16 cellular contexts compared by ENCODE assay signal in genomic region chr7:149558149-149558861, GRCh38.
DNase-seq lines count a peak whose midpoint lies in the region; ATAC-seq, FAIRE-seq and TF ChIP-seq lines count a peak whose summit lies in the region.
"Had no signal": no experiment of that assay in that cellular context is flagged by ENCODE, and none has a peak within 500 bp of the region (broad histone marks: within the 10 kb centered on the region; RNA-seq: fewer than 3 reads in every experiment).

No MANE protein-coding gene starts in this region.

- TF ChIP-seq POLR2A in H54 (IDR thresholded peaks at IDR 0.05; ENCODE audit: low read depth, low read length) (no peak), heart left ventricle (IDR thresholded peaks at IDR 0.05) (no peak)

- intact Hi-C loops in heart left ventricle (cut with DNase I) (no loop called here), posterior cingulate gyrus (cut with DNase I) (no loop called here)

- H3K4me1 Mint-ChIP-seq in activated T-helper 17 cell treated with anti-CD3 and anti-CD28 coated beads, Interleukin-2, amount 50 U/mL, for 72 hours: peaks cover 6% of the 10 kb centered on the region

- 88 to 94% (median 89%) methylated on average over 6 of the region's 6 CpGs for WGBS in heart left ventricle, 4 donors

- H3K36me3 ChIP-seq in heart left ventricle: peaks cover 0 to 44% (median 33%) of the 10 kb centered on the region in 9 donors

- no peak for TF ChIP-seq CTCF in heart left ventricle (IDR thresholded peaks at IDR 0.05)

- H3K4me1 ChIP-seq in heart left ventricle: peaks cover 0 to 9% (median 0%) of the 10 kb centered on the region in 12 donors
- H3K4me1 ChIP-seq: HAP-1, thyroid gland had no signal

- H3K27me3 ChIP-seq in heart left ventricle: no peaks in the 10 kb centered on the region
- H3K27me3 ChIP-seq: thyroid gland had no signal

- peak; percentile 34 for ATAC-seq in activated T-helper 17 cell treated with anti-CD3 and anti-CD28 coated beads, Interleukin-2, amount 50 U/mL, for 72 hours (replicated peaks)
- ATAC-seq in heart left ventricle (no peak), GM18907 (IDR thresholded peaks at IDR 0.05; ENCODE audit: unreplicated experiment) (no peak)
- ATAC-seq: activated CD4-positive, CD25-positive, alpha-beta regulatory T cell treated with anti-CD3 and anti-CD28 coated beads, Interleukin-2, amount 50 U/mL, for 24 hours; effector memory CD8-positive, alpha-beta T cell had no signal

- H3K4me3 ChIP-seq in heart left ventricle: no peak overlapping the region
- H3K4me3 ChIP-seq: HAP-1, thyroid gland had no signal

- no peak overlapping the region for H3K4me3 Mint-ChIP-seq in activated T-helper 17 cell treated with anti-CD3 and anti-CD28 coated beads, Interleukin-2, amount 50 U/mL, for 72 hours
- H3K4me3 Mint-ChIP-seq: effector memory CD8-positive, alpha-beta T cell had no signal

- H3K9me3 Mint-ChIP-seq in activated T-helper 17 cell treated with anti-CD3 and anti-CD28 coated beads, Interleukin-2, amount 50 U/mL, for 72 hours: no peaks in the 10 kb centered on the region
- H3K9me3 Mint-ChIP-seq: effector memory CD8-positive, alpha-beta T cell had no signal

- H3K27me3 Mint-ChIP-seq in activated T-helper 17 cell treated with anti-CD3 and anti-CD28 coated beads, Interleukin-2, amount 50 U/mL, for 72 hours: no peaks in the 10 kb centered on the region
- H3K27me3 Mint-ChIP-seq: effector memory CD8-positive, alpha-beta T cell had no signal

- FAIRE-seq in H54 (lab: Jason Lieb, UNC): peak; percentile 76
- FAIRE-seq: small intestine had no signal

- DNase-seq in A172 (ENCODE audit: low spot score) (peak; percentile 91), H54 (ENCODE audit: insufficient read length, low spot score) (peak; percentile 78), glomerular visceral epithelial cell (ENCODE audit: extremely low spot score) (peak; percentile 77), heart left ventricle (no peak), posterior cingulate gyrus (no peak), NCI-H748 treated with DMSO at 0.1 percent for 48 hours (lab: John Stamatoyannopoulos, UW) (no peak)
- DNase-seq: activated T-cell treated with anti-CD3 and anti-CD28 coated beads, Interleukin-2, amount 50 U/mL, for 1 hour; DMS79 treated with DMSO at 0.1 percent for 48 hours; effector memory CD8-positive, alpha-beta T cell; small intestine; T-helper 1 cell; thyroid gland had no signal

- H3K9me3 ChIP-seq in heart left ventricle: peaks cover 0 to 3% (median 0%) of the 10 kb centered on the region in 12 donors
- H3K9me3 ChIP-seq: HAP-1, thyroid gland had no signal

- H3K36me3 Mint-ChIP-seq in activated T-helper 17 cell treated with anti-CD3 and anti-CD28 coated beads, Interleukin-2, amount 50 U/mL, for 72 hours (ENCODE audit: low read depth): peaks cover 74% of the 10 kb centered on the region

- no peak overlapping the region for H3K27ac ChIP-seq in heart left ventricle
- H3K27ac ChIP-seq: thyroid gland had no signal

- H3K27ac Mint-ChIP-seq in activated T-helper 17 cell treated with anti-CD3 and anti-CD28 coated beads, Interleukin-2, amount 50 U/mL, for 72 hours: peak overlapping the region; percentile 77

Comparison
In these comparisons a context has a peak if more than half of its experiments do, and no peak if none do; other contexts are left out.
1. DNase-seq: peak in A172 (single experiment), H54 (single experiment) and glomerular visceral epithelial cell (single experiment); none in heart left ventricle (0 of 5), posterior cingulate gyrus (0 of 10) and NCI-H748 treated with DMSO at 0.1 percent for 48 hours (single experiment).